In genomic region chr22:30266445-30267381, GRCh38 we compare ENCODE assay signal across 9 cellular contexts. TPM values are rescaled to one million over a fixed set of nuclear protein-coding genes. Genes with fewer than 3 reads are reported as not detected.
DNase-seq lines count a peak whose midpoint lies in the region; ATAC-seq and TF ChIP-seq lines count a peak whose summit lies in the region.
"Had no signal": no experiment of that assay in that cellular context is flagged by ENCODE, and none has a peak within 500 bp of the region (broad histone marks: within the 10 kb centered on the region; RNA-seq: fewer than 3 reads in every experiment).

OSM (minus strand) TSS chr22:30266851; CDS start chr22:30266799, 52 bp downstream.

- intact Hi-C loops in cardiac septum (cut with DNase I) (no loop called here), gastrocnemius medialis (cut with DNase I; ENCODE audit: low total_unique reads) (no loop called here)

- no peaks in the 10 kb centered on the region for H3K27me3 ChIP-seq in gastrocnemius medialis

- POLR2A ChIA-PET in activated CD4-positive, alpha-beta memory T cell treated with anti-CD3 and anti-CD28 coated beads, Interleukin-2, amount 10 ng/mL, durations not matched to agents 7 days and 5 days (lab: Charles Lee) = interaction anchor here (0.8 to 8.9 kb wide), 18 partner anchors 16 to 662 kb away, joined by 3 to 253 read pairs (median 5); partner anchors contain the start of genes CASTOR1, CCDC157, LIF and SF3A1

- no peaks in the 10 kb centered on the region for H3K9me3 ChIP-seq in gastrocnemius medialis

- no peaks in the 10 kb centered on the region for H3K27me3 Mint-ChIP-seq in activated CD4-positive, alpha-beta memory T cell treated with anti-CD3 and anti-CD28 coated beads, Interleukin-2, amount 10 ng/mL, durations not matched to agents 7 days and 5 days

- no peaks in the 10 kb centered on the region for H3K4me1 ChIP-seq in gastrocnemius medialis

- peak; percentile 70 for DNase-seq in NK-92 treated with Interleukin-12 subunit alpha and Interleukin-12 subunit beta, amount 100 ng/mL, for 24 hours (lab: John Stamatoyannopoulos, UW)
- no peak for DNase-seq in NK-92 (lab: John Stamatoyannopoulos, UW; ENCODE audit: unreplicated experiment)
- DNase-seq in activated CD4-positive, alpha-beta memory T cell treated with anti-CD3 and anti-CD28 coated beads, Interleukin-2, amount 10 ng/mL, durations not matched to agents 7 days and 5 days = peak; percentile 92
- peak; percentile 93 for DNase-seq in cardiac septum (ENCODE audit: low spot score)
- peak; percentile 48 to 67 (median 52) for DNase-seq in stimulated activated CD4-positive, alpha-beta T cell treated with anti-CD3 and anti-CD28 coated beads, TNF-alpha, amount 100 ng/mL, for 48 hours (ENCODE audit: low read depth in 3 of 3)
- no peak for DNase-seq in gastrocnemius medialis
- no peak for DNase-seq in NCI-H1436 (lab: John Stamatoyannopoulos, UW)

- peak within 1 kb of the TSS; percentile 99 for H3K4me3 Mint-ChIP-seq in activated CD4-positive, alpha-beta memory T cell treated with anti-CD3 and anti-CD28 coated beads, Interleukin-2, amount 10 ng/mL, durations not matched to agents 7 days and 5 days

- no peak for ATAC-seq in gastrocnemius medialis
- ATAC-seq in GM19452 (IDR thresholded peaks at IDR 0.05; ENCODE audit: unreplicated experiment) = no peak

- no peak for TF ChIP-seq POLR2A in gastrocnemius medialis (IDR thresholded peaks at IDR 0.05)

- no peak for TF ChIP-seq CTCF in gastrocnemius medialis (IDR thresholded peaks at IDR 0.05 in 4 of 5, conservative IDR thresholded peaks at IDR 0.05 in 1 of 5)

- peak within 1 kb of the TSS in 1 of 4 donors; percentile 19 for H3K4me3 ChIP-seq in gastrocnemius medialis

- H3K36me3 Mint-ChIP-seq in activated CD4-positive, alpha-beta memory T cell treated with anti-CD3 and anti-CD28 coated beads, Interleukin-2, amount 10 ng/mL, durations not matched to agents 7 days and 5 days (ENCODE audit: low read depth) = peaks cover 80% of the 10 kb centered on the region

- peaks cover 65% of the 10 kb centered on the region for H3K4me1 Mint-ChIP-seq in activated CD4-positive, alpha-beta memory T cell treated with anti-CD3 and anti-CD28 coated beads, Interleukin-2, amount 10 ng/mL, durations not matched to agents 7 days and 5 days

- H3K36me3 ChIP-seq in gastrocnemius medialis = no peaks in the 10 kb centered on the region

- H3K27ac Mint-ChIP-seq in activated CD4-positive, alpha-beta memory T cell treated with anti-CD3 and anti-CD28 coated beads, Interleukin-2, amount 10 ng/mL, durations not matched to agents 7 days and 5 days = peak within 1 kb of the TSS; percentile 100

- CTCF ChIA-PET in activated CD4-positive, alpha-beta memory T cell treated with anti-CD3 and anti-CD28 coated beads, Interleukin-2, amount 10 ng/mL, durations not matched to agents 7 days and 5 days (lab: Charles Lee) = interaction anchor here (0.6 to 5.9 kb wide), 11 partner anchors 11 to 160 kb away, joined by 3 to 50 read pairs (median 4); partner anchors contain the start of genes CASTOR1 and RNF215

- no peaks in the 10 kb centered on the region for H3K9me3 Mint-ChIP-seq in activated CD4-positive, alpha-beta memory T cell treated with anti-CD3 and anti-CD28 coated beads, Interleukin-2, amount 10 ng/mL, durations not matched to agents 7 days and 5 days

- in situ Hi-C loops in gastrocnemius medialis (cut with MboI; ENCODE audit: low sequenced_read_pairs in 4 of 4) = loop anchor here in 2 of 4 donors (10.0 kb wide), 2 partner anchors 118 to 128 kb away; partner anchors contain the start of genes RNF215 (in 1 of the 2) and SEC14L2 (in 1 of the 2)

- peak within 1 kb of the TSS in 1 of 4 donors; percentile 45 for H3K27ac ChIP-seq in gastrocnemius medialis

RNA-seq across cellular contexts. Expression of gene OSM, which starts in this region (rescaled TPM):
- total RNA-seq in activated CD4-positive, alpha-beta memory T cell treated with anti-CD3 and anti-CD28 coated beads, Interleukin-2, amount 10 ng/mL, durations not matched to agents 7 days and 5 days = 100 to 1,000 TPM; 103 to 107 TPM
- total RNA-seq in cardiac septum (0.32 TPM), gastrocnemius medialis (under 1 TPM in 1 of 4 donors, not detected in 3; 0.53 TPM)
- total RNA-seq: myocyte had no signal

Comparison
In these comparisons a context has a peak if more than half of its experiments do, and no peak if none do; other contexts are left out.
1. RNA of gene OSM (total RNA-seq): 103 to 107 TPM in activated CD4-positive, alpha-beta memory T cell treated with anti-CD3 and anti-CD28 coated beads, Interleukin-2, amount 10 ng/mL, durations not matched to agents 7 days and 5 days; 0.32 TPM in cardiac septum (single experiment) and 0.53 TPM in gastrocnemius medialis; every median in the first group is over 10 times any median in the second.
2. DNase-seq: peak in NK-92 treated with Interleukin-12 subunit alpha and Interleukin-12 subunit beta, amount 100 ng/mL, for 24 hours (single experiment), activated CD4-positive, alpha-beta memory T cell treated with anti-CD3 and anti-CD28 coated beads, Interleukin-2, amount 10 ng/mL, durations not matched to agents 7 days and 5 days (single experiment) and stimulated activated CD4-positive, alpha-beta T cell treated with anti-CD3 and anti-CD28 coated beads, TNF-alpha, amount 100 ng/mL, for 48 hours (3 of 3); none in NK-92 (single experiment), gastrocnemius medialis (0 of 2) and NCI-H1436 (single experiment).
3. Peak in DNase-seq in cardiac septum; RNA of the gene not detected or under 1 TPM.